Comparison of ENCODE assay signal across 13 cellular contexts in genomic region chr15:93331545-93332117, GRCh38.
DNase-seq lines count a peak whose midpoint lies in the region; ATAC-seq and TF ChIP-seq lines count a peak whose summit lies in the region.
"Had no signal": no experiment of that assay in that cellular context is flagged by ENCODE, and none has a peak within 500 bp of the region (broad histone marks: within the 10 kb centered on the region; RNA-seq: fewer than 3 reads in every experiment).

No MANE protein-coding gene starts in this region.

- H3K4me1 Mint-ChIP-seq in activated naive CD8-positive, alpha-beta T cell treated with anti-CD3 and anti-CD28 coated beads, Interleukin-2, amount 50 U/mL, for 24 hours = no peaks in the 10 kb centered on the region

- H3K4me1 ChIP-seq in BLaER1 (peaks cover 27% of the 10 kb centered on the region), HEK293 (ENCODE audit: control insufficient read depth, insufficient read depth, low read length) (no peaks in the 10 kb centered on the region), left lung (no peaks in the 10 kb centered on the region)
- H3K4me1 ChIP-seq: lower lobe of right lung had no signal

- CTCF ChIA-PET in HEK293 (lab: Yijun Ruan, JAX) = interaction anchor here (0.7 to 1.5 kb wide), 2 partner anchors 440 to 788 kb away, joined by 3 read pairs; no protein-coding TSS in a partner anchor

- no peaks in the 10 kb centered on the region for H4K20me1 ChIP-seq in BLaER1

- H3K36me3 ChIP-seq in BLaER1 = no peaks in the 10 kb centered on the region
- H3K36me3 ChIP-seq in HEK293 (ENCODE audit: control insufficient read depth in 2 of 2, insufficient read depth in 1 of 2, low read length in 2 of 2) = no peaks in the 10 kb centered on the region
- H3K36me3 ChIP-seq in left lung = no peaks in the 10 kb centered on the region
- H3K36me3 ChIP-seq: lower lobe of right lung, ovary had no signal

- H3K4me3 ChIP-seq in BLaER1 (no peak overlapping the region), HEK293 (ENCODE audit: low read depth, low read length) (no peak overlapping the region), left lung (no peak overlapping the region)
- H3K4me3 ChIP-seq: lower lobe of right lung, ovary had no signal

- H3K4me3 Mint-ChIP-seq in activated naive CD8-positive, alpha-beta T cell treated with anti-CD3 and anti-CD28 coated beads, Interleukin-2, amount 50 U/mL, for 24 hours = no peak overlapping the region
- H3K4me3 Mint-ChIP-seq: activated CD8-positive, alpha-beta T cell treated with anti-CD3 and anti-CD28 coated beads, Interleukin-2, amount 10 ng/mL, durations not matched to agents 7 days and 5 days had no signal

- intact Hi-C loops in left lung (cut with DNase I) = no loop called here

- POLR2A ChIA-PET in HEK293 (lab: Yijun Ruan, JAX) = no interaction called here

- no peaks in the 10 kb centered on the region for H3K9me3 Mint-ChIP-seq in activated naive CD8-positive, alpha-beta T cell treated with anti-CD3 and anti-CD28 coated beads, Interleukin-2, amount 50 U/mL, for 24 hours

- peaks cover 34% of the 10 kb centered on the region for H3K27me3 Mint-ChIP-seq in activated naive CD8-positive, alpha-beta T cell treated with anti-CD3 and anti-CD28 coated beads, Interleukin-2, amount 50 U/mL, for 24 hours

- H3K36me3 Mint-ChIP-seq in activated naive CD8-positive, alpha-beta T cell treated with anti-CD3 and anti-CD28 coated beads, Interleukin-2, amount 50 U/mL, for 24 hours (ENCODE audit: low read depth) = no peaks in the 10 kb centered on the region

- no peak overlapping the region for H3K9ac ChIP-seq in BLaER1

- peak overlapping the region; percentile 63 for H3K4me2 ChIP-seq in BLaER1

- DNase-seq in RPMI8226 (peak; percentile 16), left lung (no peak), hypothalamus (lab: John Stamatoyannopoulos, UW) (no peak)
- no peak for DNase-seq in activated naive CD8-positive, alpha-beta T cell treated with anti-CD3 and anti-CD28 coated beads, Interleukin-2, amount 50 U/mL, for 24 hours
- DNase-seq in stimulated activated CD4-positive, alpha-beta T cell treated with anti-CD3 and anti-CD28 coated beads, Interleukin-12 subunit alpha, Interleukin-12 subunit beta, amount 100 ng/mL, for 4 hours = no peak
- DNase-seq in effector CD8-positive, alpha-beta T cell (lab: John Stamatoyannopoulos, UW) = no peak
- DNase-seq: activated CD8-positive, alpha-beta T cell treated with anti-CD3 and anti-CD28 coated beads, Interleukin-2, amount 10 ng/mL, durations not matched to agents 7 days and 5 days; activated effector memory CD4-positive, alpha-beta T cell treated with anti-CD3 and anti-CD28 coated beads, Interleukin-2, amount 50 U/mL, for 16 hours; AML-193; lower lobe of right lung had no signal

- peaks cover 11% of the 10 kb centered on the region; the same call in 1 of the 2 replicates for H3K9me3 ChIP-seq in BLaER1
- H3K9me3 ChIP-seq in HEK293 (ENCODE audit: control insufficient read depth, insufficient read depth, low read depth, low read length) = no peaks in the 10 kb centered on the region
- no peaks in the 10 kb centered on the region for H3K9me3 ChIP-seq in left lung
- H3K9me3 ChIP-seq: lower lobe of right lung, ovary had no signal

- H3K27me3 ChIP-seq in BLaER1 (no peaks in the 10 kb centered on the region), left lung (peaks cover 6 to 58% of the 10 kb centered on the region in 2 donors)
- H3K27me3 ChIP-seq: ovary had no signal

- H3K27ac Mint-ChIP-seq in activated naive CD8-positive, alpha-beta T cell treated with anti-CD3 and anti-CD28 coated beads, Interleukin-2, amount 50 U/mL, for 24 hours = no peak overlapping the region
- H3K27ac Mint-ChIP-seq: activated CD8-positive, alpha-beta T cell treated with anti-CD3 and anti-CD28 coated beads, Interleukin-2, amount 10 ng/mL, durations not matched to agents 7 days and 5 days had no signal

- peak overlapping the region; percentile 50; the same call in 1 of the 2 replicates for H3K27ac ChIP-seq in BLaER1
- H3K27ac ChIP-seq in HEK293 (ENCODE audit: extremely low read depth, low read depth, low read length) = no peak overlapping the region
- H3K27ac ChIP-seq in left lung = no peak overlapping the region
- H3K27ac ChIP-seq: lower lobe of right lung, ovary had no signal

- peak; percentile 75 for ATAC-seq in left lung
- ATAC-seq in activated naive CD8-positive, alpha-beta T cell treated with anti-CD3 and anti-CD28 coated beads, Interleukin-2, amount 50 U/mL, for 24 hours = no peak
- ATAC-seq: activated CD8-positive, alpha-beta T cell treated with anti-CD3 and anti-CD28 coated beads, Interleukin-2, amount 10 ng/mL, durations not matched to agents 7 days and 5 days had no signal

- no peak for TF ChIP-seq CTCF in HEK293 (tag by site-specific recombination; IDR thresholded peaks at IDR 0.05)
- TF ChIP-seq CTCF in left lung (IDR thresholded peaks at IDR 0.05) = no peak

TF ChIP-seq in HEK293, 187 proteins besides CTCF, POLR2A, EP300 and RAD21:
- TF ChIP-seq EGR2 (tag by site-specific recombination; IDR thresholded peaks at IDR 0.05; ENCODE audit: low read depth) = 0 out of 2 replicates have a peak, but pooled peaks have one; percentile 6
- TF ChIP-seq, protein P1, sequence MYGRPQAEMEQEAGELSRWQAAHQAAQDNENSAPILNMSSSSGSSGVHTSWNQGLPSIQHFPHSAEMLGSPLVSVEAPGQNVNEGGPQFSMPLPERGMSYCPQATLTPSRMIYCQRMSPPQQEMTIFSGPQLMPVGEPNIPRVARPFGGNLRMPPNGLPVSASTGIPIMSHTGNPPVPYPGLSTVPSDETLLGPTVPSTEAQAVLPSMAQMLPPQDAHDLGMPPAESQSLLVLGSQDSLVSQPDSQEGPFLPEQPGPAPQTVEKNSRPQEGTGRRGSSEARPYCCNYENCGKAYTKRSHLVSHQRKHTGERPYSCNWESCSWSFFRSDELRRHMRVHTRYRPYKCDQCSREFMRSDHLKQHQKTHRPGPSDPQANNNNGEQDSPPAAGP (tag by site-specific recombination; IDR thresholded peaks at IDR 0.05) = no peak
- no peak for TF ChIP-seq ZFP37 (tag by site-specific recombination; IDR thresholded peaks at IDR 0.05)
- no peak for TF ChIP-seq ZNF416 (tag by site-specific recombination; IDR thresholded peaks at IDR 0.05)
